9 cellular contexts compared by ENCODE assay signal in genomic region chr1:32464716-32465540, GRCh38. TPM values are rescaled to one million over a fixed set of nuclear protein-coding genes. Genes with fewer than 3 reads are reported as not detected.
DNase-seq lines count a peak whose midpoint lies in the region; ATAC-seq and TF ChIP-seq lines count a peak whose summit lies in the region.
"Had no signal": no experiment of that assay in that cellular context is flagged by ENCODE, and none has a peak within 500 bp of the region (broad histone marks: within the 10 kb centered on the region; RNA-seq: fewer than 3 reads in every experiment).

TSS of gene ZBTB8B (plus strand) at chr1:32465072. CDS start at chr1:32470625, 5,553 bp downstream.

- H2AFZ ChIP-seq in trophoblast cell (ENCODE audit: insufficient read depth, low read length, poor library complexity): peak within 1 kb of the TSS; percentile 86

- no peak within 1 kb of the TSS for H4K91ac ChIP-seq in trophoblast cell (ENCODE audit: low read depth, low read length)

- H2BK120ac ChIP-seq in trophoblast cell (ENCODE audit: insufficient read depth, low read length, poor library complexity): no peak within 1 kb of the TSS

- H3K79me1 ChIP-seq in trophoblast cell (ENCODE audit: low read length): peaks cover 3% of the 10 kb centered on the region

- no peak within 1 kb of the TSS for H4K12ac ChIP-seq in trophoblast cell (ENCODE audit: low read depth, low read length)

- CTCF ChIA-PET in Panc1 (lab: Charles Lee): interaction anchor here (0.5 to 0.6 kb wide), 2 partner anchors 55 kb away, joined by 3 to 7 read pairs; no protein-coding TSS in a partner anchor

- POLR2A ChIA-PET in Panc1 (lab: Charles Lee): interaction anchor here (0.5 kb wide), 1 partner anchor 9 kb away, joined by 7 read pairs; no protein-coding TSS in a partner anchor

- H3K27me3 ChIP-seq in Panc1 (ENCODE audit: control insufficient read depth, insufficient read depth, low read length) (peaks cover 13% of the 10 kb centered on the region), right cardiac atrium (ENCODE audit: control insufficient read depth, insufficient read depth) (no peaks in the 10 kb centered on the region), trophoblast cell (ENCODE audit: insufficient read depth, low read length) (no peaks in the 10 kb centered on the region)

- peak; percentile 67 for DNase-seq in activated effector memory CD4-positive, alpha-beta T cell treated with anti-CD3 and anti-CD28 coated beads, Interleukin-2, amount 50 U/mL, for 16 hours
- no peak for DNase-seq in activated effector memory CD4-positive, alpha-beta T cell treated with Interleukin-2 at 50 U/mL for 16 hours
- DNase-seq in Panc1 (ENCODE audit: low read depth, low spot score) (no peak), astrocyte of the cerebellum (ENCODE audit: low read depth) (peak; percentile 76), right cardiac atrium (peak; percentile 76 to 93 (median 92)), trophoblast cell (peak; percentile 38 to 79), CD14-positive monocyte (ENCODE audit: low spot score) (no peak)

- H3K36me3 ChIP-seq in Panc1 (ENCODE audit: control insufficient read depth, insufficient read depth, low read length): no peaks in the 10 kb centered on the region; the same call in 1 of the 2 replicates
- no peaks in the 10 kb centered on the region for H3K36me3 ChIP-seq in trophoblast cell (ENCODE audit: control insufficient read depth in 1 of 2, insufficient read depth in 2 of 2, low read length in 2 of 2)

- H2BK12ac ChIP-seq in trophoblast cell (ENCODE audit: low read length): no peak within 1 kb of the TSS

- H3K4me3 ChIP-seq in Panc1 (ENCODE audit: low read depth in 2 of 2, low read length in 2 of 2) (peak within 1 kb of the TSS; percentile 53 to 62), astrocyte of the cerebellum (ENCODE audit: low read depth, low read length) (peak within 1 kb of the TSS; percentile 64), right cardiac atrium (ENCODE audit: low read length) (peak within 1 kb of the TSS; percentile 10), trophoblast cell (ENCODE audit: low read depth, low read length) (peak within 1 kb of the TSS; percentile 80)

- no peak within 1 kb of the TSS for H2AK5ac ChIP-seq in trophoblast cell (ENCODE audit: low read length)

- peaks cover 16% of the 10 kb centered on the region for H3K4me1 Mint-ChIP-seq in CD14-positive monocyte

- H3K4me1 ChIP-seq in Panc1 (ENCODE audit: control insufficient read depth, insufficient read depth, low read length) (0 out of 2 replicates have a peak, but pooled peaks cover 5% of the 10 kb centered on the region), right cardiac atrium (ENCODE audit: control insufficient read depth, insufficient read depth, low read length) (no peaks in the 10 kb centered on the region), trophoblast cell (ENCODE audit: control insufficient read depth in 1 of 2, insufficient read depth in 2 of 2, low read length in 2 of 2) (peaks cover 5 to 6% of the 10 kb centered on the region in 2 experiments)

- BruUV-seq in Panc1 (replicated peaks; lab: Mats Ljungman, UMichigan): no TSS peak

- H3K4me2 ChIP-seq in trophoblast cell (ENCODE audit: low read length): peak within 1 kb of the TSS; percentile 97

- peak within 1 kb of the TSS; percentile 30 for H4K8ac ChIP-seq in trophoblast cell (ENCODE audit: low read depth, low read length)

- peak within 1 kb of the TSS in 1 of 2 donors; percentile 75 for H3K4me3 Mint-ChIP-seq in CD14-positive monocyte

- H3K9ac ChIP-seq in trophoblast cell (ENCODE audit: low read length): peak within 1 kb of the TSS; percentile 60

- H3K27ac Mint-ChIP-seq in CD14-positive monocyte: no peak within 1 kb of the TSS

- no peak within 1 kb of the TSS for H3K4ac ChIP-seq in trophoblast cell (ENCODE audit: low read depth, low read length)

- H3K27ac ChIP-seq in Panc1 (ENCODE audit: low read length): no peak within 1 kb of the TSS
- H3K27ac ChIP-seq in right cardiac atrium (ENCODE audit: low read length): no peak within 1 kb of the TSS
- H3K27ac ChIP-seq in trophoblast cell (ENCODE audit: low read depth, low read length): no peak within 1 kb of the TSS

- no peaks in the 10 kb centered on the region for H3K9me3 ChIP-seq in Panc1 (ENCODE audit: control insufficient read depth, insufficient read depth, low read depth, low read length)
- H3K9me3 ChIP-seq in right cardiac atrium (ENCODE audit: control insufficient read depth, low read length): no peaks in the 10 kb centered on the region
- no peaks in the 10 kb centered on the region for H3K9me3 ChIP-seq in trophoblast cell (ENCODE audit: insufficient read depth, low read depth, low read length)

- no peak within 1 kb of the TSS for H3K23ac ChIP-seq in trophoblast cell (ENCODE audit: low read length)

- H3K9me3 Mint-ChIP-seq in CD14-positive monocyte: peaks cover 0 to 29% (median 7%) of the 10 kb centered on the region in 7 donors

- in situ Hi-C loops in Panc1 (cut with HindIII; ENCODE audit: low pct_unique_long_range_greater_than_20kb, low sequenced_read_pairs) (no loop called here), astrocyte of the cerebellum (cut with HindIII; ENCODE audit: low sequenced_read_pairs) (no loop called here)

- H3K36me3 Mint-ChIP-seq in CD14-positive monocyte: peaks cover 0 to 2% of the 10 kb centered on the region in 2 donors
- H3K36me3 Mint-ChIP-seq: CD4-positive, CD25-positive, alpha-beta regulatory T cell had no signal

- under 1% methylated on average over 64 of the region's 64 CpGs for WGBS in right cardiac atrium
- WGBS in trophoblast cell (ENCODE audit: extremely low coverage, insufficient coverage, insufficient read length): no CpG with 5 or more reads among the region's 64 CpGs

- intact Hi-C loops in Panc1 (cut with micrococcal nuclease; ENCODE audit: unreplicated experiment) (no loop called here), right cardiac atrium (cut with DNase I) (no loop called here), CD14-positive monocyte (cut with micrococcal nuclease) (no loop called here)

- H3K14ac ChIP-seq in trophoblast cell (ENCODE audit: low read length): peak within 1 kb of the TSS; percentile 30

- peak within 1 kb of the TSS; percentile 26 for H3K18ac ChIP-seq in trophoblast cell (ENCODE audit: low read length)

- H3K79me2 ChIP-seq in trophoblast cell (ENCODE audit: control insufficient read depth, insufficient read depth, low read length, poor library complexity): no peaks in the 10 kb centered on the region

- H3K27me3 Mint-ChIP-seq in CD14-positive monocyte (ENCODE audit: low read depth in 3 of 3): peaks cover 49 to 80% (median 65%) of the 10 kb centered on the region in 3 donors

- ATAC-seq in Panc1 (peak; percentile 94), right cardiac atrium (peak; percentile 96 to 98), HG03460 (IDR thresholded peaks at IDR 0.05; ENCODE audit: unreplicated experiment) (no peak)

- TF ChIP-seq CTCF in Panc1 (IDR thresholded peaks at IDR 0.05): no peak
- TF ChIP-seq CTCF in astrocyte of the cerebellum (IDR thresholded peaks at IDR 0.05; ENCODE audit: low read depth, low read length, missing control alignments): no peak
- no peak for TF ChIP-seq CTCF in CD14-positive monocyte (IDR thresholded peaks at IDR 0.05)

- no peak within 1 kb of the TSS for H2BK5ac ChIP-seq in trophoblast cell (ENCODE audit: low read depth, low read length, poor library complexity)

RNA-seq across cellular contexts. Expression of gene ZBTB8B, which starts in this region (rescaled TPM):
- total RNA-seq in Panc1 (2021; ENCODE audit: unreplicated experiment) (0.08 TPM), right cardiac atrium (under 1 TPM in 3 of 4 donors, not detected in 1; 0.03 TPM)
- 0.04 TPM for polyA plus RNA-seq in Panc1 (2012; ENCODE audit: insufficient read length)
- polyA plus RNA-seq in right cardiac atrium (0.02 TPM), CD14-positive monocyte (not detected)
- 0.69 and 0.79 TPM in 2 replicates for polyA plus RNA-seq in trophoblast cell (2013)
- total RNA-seq: CD4-positive, CD25-positive, alpha-beta regulatory T cell had no signal
- polyA plus RNA-seq: CD4-positive, CD25-positive, alpha-beta regulatory T cell had no signal

Comparison
In these comparisons a context has a peak if more than half of its experiments do, and no peak if none do; other contexts are left out.
1. DNase-seq: peak in activated effector memory CD4-positive, alpha-beta T cell treated with anti-CD3 and anti-CD28 coated beads, Interleukin-2, amount 50 U/mL, for 16 hours (single experiment), astrocyte of the cerebellum (single experiment) and trophoblast cell (2 of 2); none in activated effector memory CD4-positive, alpha-beta T cell treated with Interleukin-2 at 50 U/mL for 16 hours (single experiment), Panc1 (single experiment) and CD14-positive monocyte (single experiment).
2. Peak in ATAC-seq and H3K4me3 ChIP-seq in Panc1; RNA of the gene not detected or under 1 TPM.
3. Peak in DNase-seq, ATAC-seq and H3K4me3 ChIP-seq in right cardiac atrium; RNA of the gene not detected or under 1 TPM.
4. H3K4me3 ChIP-seq: peak in every context shown above with its lines; median percentile 80 in trophoblast cell; 64 in astrocyte of the cerebellum; 58 in Panc1; 10 in right cardiac atrium.